ENCODE assay signal across 28 cellular contexts in genomic region chr17:82638183-82638773, GRCh38.
"Had no signal": no experiment of that assay in that cellular context is flagged by ENCODE, and none has a peak within 500 bp of the region (broad histone marks: within the 10 kb centered on the region; RNA-seq: fewer than 3 reads in every experiment).

No MANE protein-coding gene starts in this region.

- H3K36me3 Mint-ChIP-seq: natural killer cell had no signal

- H3K4me2 ChIP-seq: neural progenitor cell had no signal

- H3K27ac Mint-ChIP-seq: activated CD4-positive, alpha-beta T cell treated with anti-CD3 and anti-CD28 coated beads, Interleukin-2, amount 10 ng/mL, durations not matched to agents 7 days and 5 days; neural progenitor cell had no signal

- H3K9ac ChIP-seq: neural progenitor cell had no signal

- H3K36me3 ChIP-seq: neural progenitor cell had no signal

- H3K9me3 Mint-ChIP-seq: activated CD4-positive, alpha-beta memory T cell treated with anti-CD3 and anti-CD28 coated beads, Interleukin-2, amount 10 ng/mL, durations not matched to agents 7 days and 5 days; activated CD4-positive, alpha-beta T cell treated with anti-CD3 and anti-CD28 coated beads, Interleukin-2, amount 10 ng/mL, durations not matched to agents 7 days and 5 days; activated naive CD4-positive, alpha-beta T cell treated with anti-CD3 and anti-CD28 coated beads, Interleukin-2, amount 50 U/mL, for 72 hours; activated T-cell treated with anti-CD3 and anti-CD28 coated beads, Interleukin-2, amount 50 U/mL, for 24 hours; effector memory CD8-positive, alpha-beta T cell; natural killer cell; WTC11 had no signal

- FAIRE-seq: urothelium cell line had no signal

- H3K9me3 ChIP-seq: lower lobe of right lung, right atrium auricular region, testis, transverse colon had no signal

- DNase-seq: activated CD4-positive, alpha-beta memory T cell treated with anti-CD3 and anti-CD28 coated beads, Interleukin-2, amount 10 ng/mL, durations not matched to agents 7 days and 5 days; activated CD4-positive, alpha-beta T cell treated with anti-CD3 and anti-CD28 coated beads for 1 hour; activated CD4-positive, alpha-beta T cell treated with anti-CD3 and anti-CD28 coated beads, Interleukin-2, amount 10 ng/mL, durations not matched to agents 7 days and 5 days; activated CD8-positive, alpha-beta memory T cell treated with anti-CD3 and anti-CD28 coated beads, Interleukin-2, amount 50 U/mL, for 48 hours; activated T-cell treated with anti-CD3 and anti-CD28 coated beads, Interleukin-2, amount 50 U/mL, for 24 hours; body of pancreas; dorsolateral prefrontal cortex; effector memory CD8-positive, alpha-beta T cell; foreskin fibroblast; head of caudate nucleus; hypothalamus; mesendoderm; natural killer cell; occipital lobe; stimulated activated CD4-positive, alpha-beta T cell treated with anti-CD3 and anti-CD28 coated beads, Interleukin-2, amount 100 ng/mL, for 48 hours; stimulated activated naive CD4-positive, alpha-beta T cell treated with Interleukin-2 at 50 U/mL for 16 hours; T-helper 2 cell; testis; transverse colon had no signal

- H3K27me3 Mint-ChIP-seq: activated CD4-positive, alpha-beta memory T cell treated with anti-CD3 and anti-CD28 coated beads, Interleukin-2, amount 10 ng/mL, durations not matched to agents 7 days and 5 days; activated CD4-positive, alpha-beta T cell treated with anti-CD3 and anti-CD28 coated beads, Interleukin-2, amount 10 ng/mL, durations not matched to agents 7 days and 5 days; activated T-cell treated with anti-CD3 and anti-CD28 coated beads, Interleukin-2, amount 50 U/mL, for 24 hours; effector memory CD8-positive, alpha-beta T cell had no signal

- H3K4me3 Mint-ChIP-seq: activated CD4-positive, alpha-beta memory T cell treated with anti-CD3 and anti-CD28 coated beads, Interleukin-2, amount 10 ng/mL, durations not matched to agents 7 days and 5 days; activated CD4-positive, alpha-beta T cell treated with anti-CD3 and anti-CD28 coated beads, Interleukin-2, amount 10 ng/mL, durations not matched to agents 7 days and 5 days; activated T-cell treated with anti-CD3 and anti-CD28 coated beads, Interleukin-2, amount 50 U/mL, for 24 hours; effector memory CD8-positive, alpha-beta T cell; natural killer cell; neural progenitor cell; WTC11 had no signal

- ATAC-seq: activated naive CD4-positive, alpha-beta T cell treated with anti-CD3 and anti-CD28 coated beads, Interleukin-2, amount 50 U/mL, for 72 hours; body of pancreas; effector memory CD8-positive, alpha-beta T cell; esophagus mucosa; left lung; lower lobe of right lung; natural killer cell; WTC11 had no signal

- H2AFZ ChIP-seq: neural progenitor cell had no signal

- H3K4me3 ChIP-seq: body of pancreas, coronary artery, dorsolateral prefrontal cortex, left lung, lower lobe of right lung, neural progenitor cell, right atrium auricular region, testis, transverse colon had no signal

- H3K27me3 ChIP-seq: body of pancreas, dorsolateral prefrontal cortex, left lung, neural progenitor cell, right atrium auricular region, testis, transverse colon had no signal

- H3K27ac ChIP-seq: coronary artery, dorsolateral prefrontal cortex, left lung, lower lobe of right lung, neural progenitor cell, right atrium auricular region, testis had no signal

- H3K4me1 ChIP-seq: left lung, lower lobe of right lung, neural progenitor cell, right atrium auricular region had no signal
